ENCODE assay signal across 22 cellular contexts in the genomic region with DNA sequence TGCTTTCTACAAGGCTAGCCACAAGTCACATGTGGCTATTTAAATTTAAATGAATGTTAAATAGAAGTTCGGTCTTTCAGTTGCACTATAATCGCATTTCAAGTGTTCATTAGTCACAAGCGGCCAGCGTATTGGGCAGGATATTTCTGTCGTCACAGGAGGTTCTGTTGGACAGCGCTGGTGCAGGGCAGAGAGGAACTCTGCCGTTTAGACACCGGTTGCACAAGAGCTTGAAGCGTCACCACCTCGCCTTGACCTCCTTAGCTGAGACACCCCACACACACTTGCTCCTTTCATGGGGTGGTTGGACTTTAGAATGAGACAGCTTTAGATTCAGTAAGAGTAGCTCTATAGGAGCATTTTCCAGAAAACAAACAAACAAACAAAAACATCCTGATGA.
DNase-seq lines count a peak whose midpoint lies in the region; ATAC-seq, FAIRE-seq and TF ChIP-seq lines count a peak whose summit lies in the region.
"Had no signal": no experiment of that assay in that cellular context is flagged by ENCODE, and none has a peak within 500 bp of the region (broad histone marks: within the 10 kb centered on the region; RNA-seq: fewer than 3 reads in every experiment).

No MANE protein-coding gene starts in this region.

- H3K27me3 ChIP-seq in SU-DHL-6 (ENCODE audit: low read length) (no peaks in the 10 kb centered on the region), gastroesophageal sphincter (no peaks in the 10 kb centered on the region)
- H3K27me3 ChIP-seq: BLaER1, SJCRH30 had no signal

- no peak for TF ChIP-seq POLR2A in gastroesophageal sphincter (IDR thresholded peaks at IDR 0.05)

- no peaks in the 10 kb centered on the region for H3F3A ChIP-seq in SU-DHL-6 (ENCODE audit: insufficient read depth)

- no peak for TF ChIP-seq EP300 in gastroesophageal sphincter (IDR thresholded peaks at IDR 0.05)

- H3K4me3 Mint-ChIP-seq in IgD-negative memory B cell = peak overlapping the region; percentile 71 to 96 (median 84)
- H3K4me3 Mint-ChIP-seq in stimulated activated memory B cell treated with anti-CD40 and anti-IgM and Interleukin-4, amounts not matched to agents 10 μg/mL and 1 μg/mL and 100 μg/mL, for 72 hours = peak overlapping the region; percentile 63
- H3K4me3 Mint-ChIP-seq: CD4-positive, alpha-beta T cell; T-helper 17 cell had no signal

- H3K27ac ChIP-seq in SU-DHL-6 (ENCODE audit: low read depth, low read length) (no peak overlapping the region), gastroesophageal sphincter (no peak overlapping the region)
- H3K27ac ChIP-seq: BLaER1, SJCRH30 had no signal

- H4K20me1 ChIP-seq in SU-DHL-6 (ENCODE audit: low read depth, low read length) = no peaks in the 10 kb centered on the region
- H4K20me1 ChIP-seq: BLaER1 had no signal

- TF ChIP-seq CTCF in SU-DHL-6 (IDR thresholded peaks at IDR 0.05; ENCODE audit: insufficient read depth, low read length, poor library complexity, severe bottlenecking) (no peak), gastroesophageal sphincter (IDR thresholded peaks at IDR 0.05) (no peak)

- FAIRE-seq in HTR-8/SVneo (lab: Jason Lieb, UNC) = no peak
- FAIRE-seq: G401.6, GM12892 had no signal

- WGBS in gastroesophageal sphincter (ENCODE audit: low coverage in 1 of 2), 2 donors = 90 to 91% methylated on average over 6 to 10 of the region's 10 CpGs

- no peak overlapping the region for H3K4me3 ChIP-seq in SU-DHL-6 (ENCODE audit: insufficient read depth, low read length, poor library complexity, severe bottlenecking)
- H3K4me3 ChIP-seq in gastroesophageal sphincter = no peak overlapping the region
- H3K4me3 ChIP-seq: BLaER1, SJCRH30 had no signal

- no peaks in the 10 kb centered on the region for H3K27me3 Mint-ChIP-seq in IgD-negative memory B cell
- H3K27me3 Mint-ChIP-seq in stimulated activated memory B cell treated with anti-CD40 and anti-IgM and Interleukin-4, amounts not matched to agents 10 μg/mL and 1 μg/mL and 100 μg/mL, for 72 hours = no peaks in the 10 kb centered on the region

- no peaks in the 10 kb centered on the region for H3K4me1 ChIP-seq in gastroesophageal sphincter
- H3K4me1 ChIP-seq: BLaER1, SJCRH30 had no signal

- H3K9ac ChIP-seq in SU-DHL-6 (ENCODE audit: low read length) = no peak overlapping the region
- H3K9ac ChIP-seq: BLaER1 had no signal

- H3K4me1 Mint-ChIP-seq in IgD-negative memory B cell = peaks cover 52 to 60% (median 59%) of the 10 kb centered on the region in 3 donors
- H3K4me1 Mint-ChIP-seq in stimulated activated memory B cell treated with anti-CD40 and anti-IgM and Interleukin-4, amounts not matched to agents 10 μg/mL and 1 μg/mL and 100 μg/mL, for 72 hours = peaks cover 87% of the 10 kb centered on the region
- H3K4me1 Mint-ChIP-seq: T-helper 17 cell had no signal

- H3K9me3 ChIP-seq in SU-DHL-6 (ENCODE audit: insufficient read depth, low read length) (no peaks in the 10 kb centered on the region), gastroesophageal sphincter (no peaks in the 10 kb centered on the region)
- H3K9me3 ChIP-seq: BLaER1, SJCRH30 had no signal

- H3K9me2 ChIP-seq in SU-DHL-6 (replicated peaks; ENCODE audit: insufficient read depth, low read length) = no peaks in the 10 kb centered on the region

- H3K79me2 ChIP-seq in SU-DHL-6 (ENCODE audit: insufficient read depth, low read length) = no peaks in the 10 kb centered on the region

- peaks cover 4% of the 10 kb centered on the region for H3K36me3 Mint-ChIP-seq in IgD-negative memory B cell
- peaks cover 21% of the 10 kb centered on the region for H3K36me3 Mint-ChIP-seq in stimulated activated memory B cell treated with anti-CD40 and anti-IgM and Interleukin-4, amounts not matched to agents 10 μg/mL and 1 μg/mL and 100 μg/mL, for 72 hours

- DNase-seq in NOMO-1 (lab: John Stamatoyannopoulos, UW; ENCODE audit: unreplicated experiment in 2 of 2) = peak; percentile 52 to 66
- DNase-seq in HTR-8/SVneo (ENCODE audit: insufficient read length, low spot score) = no peak
- DNase-seq in anterior cingulate cortex (lab: John Stamatoyannopoulos, UW) = no peak
- DNase-seq: CD4-positive, alpha-beta T cell; DMS153; GOT3; KBM-7; MM.1S; NCI-H187; NCI-H446; NCI-H526; SJCRH30; SW 1271; T-helper 17 cell had no signal

- peak; percentile 75 for ATAC-seq in stimulated activated memory B cell treated with anti-CD40 and anti-IgM and Interleukin-4, amounts not matched to agents 10 μg/mL and 1 μg/mL and 100 μg/mL, for 72 hours
- no peak for ATAC-seq in GM19395 (IDR thresholded peaks at IDR 0.05; ENCODE audit: unreplicated experiment)
- no peak for ATAC-seq in gastroesophageal sphincter
- ATAC-seq: T-helper 17 cell had no signal

- H3K36me3 ChIP-seq in SU-DHL-6 (ENCODE audit: low read length) (no peaks in the 10 kb centered on the region), gastroesophageal sphincter (peaks cover 0 to 57% of the 10 kb centered on the region in 2 donors)
- H3K36me3 ChIP-seq: BLaER1, SJCRH30 had no signal

- peak overlapping the region; percentile 53 for H3K4me2 ChIP-seq in SU-DHL-6 (ENCODE audit: low read depth, low read length, poor library complexity, severe bottlenecking)
- H3K4me2 ChIP-seq: BLaER1 had no signal

- peak overlapping the region; percentile 23 to 85 (median 32) for H3K27ac Mint-ChIP-seq in IgD-negative memory B cell
- peak overlapping the region; percentile 90 for H3K27ac Mint-ChIP-seq in stimulated activated memory B cell treated with anti-CD40 and anti-IgM and Interleukin-4, amounts not matched to agents 10 μg/mL and 1 μg/mL and 100 μg/mL, for 72 hours
- H3K27ac Mint-ChIP-seq: CD4-positive, alpha-beta T cell; T-helper 17 cell had no signal

- no peaks in the 10 kb centered on the region for H3K9me3 Mint-ChIP-seq in IgD-negative memory B cell
- H3K9me3 Mint-ChIP-seq in stimulated activated memory B cell treated with anti-CD40 and anti-IgM and Interleukin-4, amounts not matched to agents 10 μg/mL and 1 μg/mL and 100 μg/mL, for 72 hours = no peaks in the 10 kb centered on the region
- H3K9me3 Mint-ChIP-seq: CD4-positive, alpha-beta T cell had no signal

- no peak overlapping the region for H2AFZ ChIP-seq in SU-DHL-6 (ENCODE audit: low read depth, low read length, severe bottlenecking)

Comparison
In these comparisons a context has a peak if more than half of its experiments do, and no peak if none do; other contexts are left out.
1. DNase-seq: peak in NOMO-1 (2 of 2); none in HTR-8/SVneo (single experiment) and anterior cingulate cortex (0 of 58).